12 cellular contexts compared by ENCODE assay signal in the genomic region with DNA sequence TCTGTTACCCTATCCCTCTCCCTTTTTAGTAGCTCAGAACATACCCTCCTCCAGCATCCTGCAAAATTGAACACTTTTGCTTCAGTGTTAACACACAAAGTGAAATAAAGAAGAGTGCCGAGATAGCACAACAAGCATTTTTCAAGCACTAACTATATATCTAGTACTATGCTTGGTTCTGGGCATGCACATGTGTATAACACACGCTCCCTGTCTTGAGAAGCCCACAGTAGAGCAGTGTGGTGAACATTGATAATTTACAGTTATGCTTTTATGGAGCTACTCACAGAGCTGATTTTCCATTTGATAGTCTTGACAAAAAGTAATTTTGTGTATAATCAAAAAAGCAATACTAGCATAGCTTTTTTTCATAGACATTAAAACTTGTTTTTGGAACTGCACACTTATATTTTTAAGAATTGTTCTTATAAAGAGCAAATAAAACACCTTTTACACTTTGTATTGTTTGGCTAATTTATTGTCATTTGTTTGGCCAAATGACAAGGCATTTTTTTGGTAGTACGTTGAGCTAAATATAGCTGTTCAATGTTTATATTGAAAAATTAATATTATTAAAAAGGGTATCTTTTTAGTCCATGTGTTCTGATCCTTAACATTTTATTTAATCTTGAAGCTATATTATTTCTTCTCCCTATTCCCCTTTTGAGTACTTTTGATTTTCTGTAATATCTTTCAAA. TPM values are rescaled to one million over a fixed set of nuclear protein-coding genes. Genes with fewer than 3 reads are reported as not detected.
DNase-seq lines count a peak whose midpoint lies in the region; ATAC-seq and TF ChIP-seq lines count a peak whose summit lies in the region.
"Had no signal": no experiment of that assay in that cellular context is flagged by ENCODE, and none has a peak within 500 bp of the region (broad histone marks: within the 10 kb centered on the region; RNA-seq: fewer than 3 reads in every experiment).

No MANE protein-coding gene starts in this region.

- H3K36me3 Mint-ChIP-seq in CD8-positive, alpha-beta memory T cell, result peaks cover 0 to 18% (median 5%) of the 10 kb centered on the region in 3 donors
- peaks cover 4% of the 10 kb centered on the region; the same call in 1 of the 2 replicates for H3K36me3 Mint-ChIP-seq in HFFc6 (ENCODE audit: low read depth)
- peaks cover 14% of the 10 kb centered on the region for H3K36me3 Mint-ChIP-seq in activated B cell treated with CpG ODN at 0.5 μM for 24 hours (ENCODE audit: low read depth)
- peaks cover 7% of the 10 kb centered on the region for H3K36me3 Mint-ChIP-seq in memory B cell

- H2AFZ ChIP-seq in GM23248, result no peak overlapping the region

- H3K9me3 ChIP-seq in CD8-positive, alpha-beta memory T cell (ENCODE audit: low read length), result no peaks in the 10 kb centered on the region
- H3K9me3 ChIP-seq in GM23248 (ENCODE audit: low read depth), result no peaks in the 10 kb centered on the region
- H3K9me3 ChIP-seq: Caco-2, Peyer's patch, thoracic aorta had no signal

- no peaks in the 10 kb centered on the region for H3K36me3 ChIP-seq in CD8-positive, alpha-beta memory T cell (ENCODE audit: insufficient read depth, low read length)
- no peaks in the 10 kb centered on the region for H3K36me3 ChIP-seq in GM23248 (ENCODE audit: low read depth)
- H3K36me3 ChIP-seq: Peyer's patch, thoracic aorta had no signal

- no peaks in the 10 kb centered on the region for H3K9me2 ChIP-seq in GM23248 (ENCODE audit: insufficient read depth)

- H3K4me1 ChIP-seq in CD8-positive, alpha-beta memory T cell (ENCODE audit: insufficient read depth, low read length), result peaks cover 38% of the 10 kb centered on the region
- no peaks in the 10 kb centered on the region for H3K4me1 ChIP-seq in GM23248 (ENCODE audit: insufficient read depth)
- H3K4me1 ChIP-seq: Caco-2 had no signal

- ATAC-seq in activated B cell treated with CpG ODN at 0.5 μM for 24 hours (ENCODE audit: low read depth), result no peak
- no peak for ATAC-seq in memory B cell (ENCODE audit: low read depth)
- ATAC-seq in HG02678 (IDR thresholded peaks at IDR 0.05; ENCODE audit: unreplicated experiment), result no peak

- no peak for DNase-seq in CD8-positive, alpha-beta memory T cell
- DNase-seq in HFFc6, result no peak
- no peak for DNase-seq in activated B cell treated with CpG ODN at 0.5 μM for 24 hours
- DNase-seq in memory B cell (ENCODE audit: low spot score in 2 of 2), result no peak
- DNase-seq in medulla oblongata (ENCODE audit: extremely low spot score), result no peak
- DNase-seq in GM23248, result no peak
- DNase-seq: Caco-2, head of caudate nucleus, NCI-H226, Peyer's patch had no signal

- peak overlapping the region in 7 of 8 donors; percentile 38 to 95 (median 80) for H3K27ac Mint-ChIP-seq in CD8-positive, alpha-beta memory T cell
- H3K27ac Mint-ChIP-seq in HFFc6, result peak overlapping the region; percentile 33; the same call in 1 of the 2 replicates
- H3K27ac Mint-ChIP-seq in activated B cell treated with CpG ODN at 0.5 μM for 24 hours, result peak overlapping the region; percentile 85
- peak overlapping the region; percentile 87 for H3K27ac Mint-ChIP-seq in memory B cell

- H3K4me3 ChIP-seq in CD8-positive, alpha-beta memory T cell (ENCODE audit: low read length), result no peak overlapping the region
- H3K4me3 ChIP-seq in GM23248, result no peak overlapping the region
- H3K4me3 ChIP-seq: Peyer's patch, thoracic aorta had no signal

- no peak overlapping the region for H3K27ac ChIP-seq in CD8-positive, alpha-beta memory T cell (ENCODE audit: low read depth, low read length)
- H3K27ac ChIP-seq in GM23248, result no peak overlapping the region
- H3K27ac ChIP-seq: thoracic aorta had no signal

- peak overlapping the region in 5 of 7 donors; percentile 43 to 57 (median 51) for H3K4me3 Mint-ChIP-seq in CD8-positive, alpha-beta memory T cell
- H3K4me3 Mint-ChIP-seq in HFFc6, result no peak overlapping the region
- H3K4me3 Mint-ChIP-seq in activated B cell treated with CpG ODN at 0.5 μM for 24 hours, result peak overlapping the region; percentile 69
- H3K4me3 Mint-ChIP-seq in memory B cell, result peak overlapping the region; percentile 74

- no peaks in the 10 kb centered on the region for H3F3A ChIP-seq in GM23248 (ENCODE audit: insufficient read depth)

- intact Hi-C loops in activated B cell treated with CpG ODN at 0.5 μM for 24 hours (cut with micrococcal nuclease), result loop anchor here (2.0 kb wide), 3 partner anchors 14 to 38 kb away; no protein-coding TSS in a partner anchor

- WGBS in GM23248 (ENCODE audit: low coverage in 1 of 2, low lambda C conversion rate in 2 of 2, missing lambda C conversion rate in 2 of 2), 2 experiments, result 84 to 89% methylated on average over 3 of the region's 3 CpGs

- H3K9ac ChIP-seq in GM23248, result no peak overlapping the region

- in situ Hi-C loops in GM23248 (cut with MboI), result no loop called here

- H3K79me2 ChIP-seq in GM23248 (ENCODE audit: insufficient read depth), result peaks cover 76% of the 10 kb centered on the region

- no peaks in the 10 kb centered on the region; the same call in 1 of the 2 replicates for H4K20me1 ChIP-seq in GM23248 (ENCODE audit: insufficient read depth)

- CTCF ChIA-PET in CD8-positive, alpha-beta memory T cell (lab: Charles Lee), result no interaction called here
- CTCF ChIA-PET in activated B cell treated with CpG ODN at 0.5 μM for 24 hours (lab: Charles Lee), result interaction anchor here (0.7 kb wide), 1 partner anchor 967 kb away, joined by 3 read pairs; no protein-coding TSS in a partner anchor

- H3K4me1 Mint-ChIP-seq in CD8-positive, alpha-beta memory T cell, result peaks cover 46 to 69% (median 62%) of the 10 kb centered on the region in 3 donors
- H3K4me1 Mint-ChIP-seq in HFFc6 (ENCODE audit: low read depth) (peaks cover 5% of the 10 kb centered on the region), activated B cell treated with CpG ODN at 0.5 μM for 24 hours (peaks cover 62% of the 10 kb centered on the region), memory B cell (peaks cover 36% of the 10 kb centered on the region)

- no peaks in the 10 kb centered on the region for H3K9me3 Mint-ChIP-seq in CD8-positive, alpha-beta memory T cell
- H3K9me3 Mint-ChIP-seq in HFFc6, result no peaks in the 10 kb centered on the region
- no peaks in the 10 kb centered on the region for H3K9me3 Mint-ChIP-seq in activated B cell treated with CpG ODN at 0.5 μM for 24 hours
- no peaks in the 10 kb centered on the region for H3K9me3 Mint-ChIP-seq in memory B cell

- POLR2A ChIA-PET in CD8-positive, alpha-beta memory T cell (lab: Charles Lee), result no interaction called here
- POLR2A ChIA-PET in activated B cell treated with CpG ODN at 0.5 μM for 24 hours (lab: Charles Lee), result interaction anchor here (2.0 kb wide), 1 partner anchor 40 kb away, joined by 11 read pairs; a partner anchor contains a TSS

- no peak for TF ChIP-seq CTCF in HFFc6 (IDR thresholded peaks at IDR 0.05)
- no peak for TF ChIP-seq CTCF in activated B cell treated with CpG ODN at 0.5 μM for 24 hours (IDR thresholded peaks at IDR 0.05)

- no peaks in the 10 kb centered on the region for H3K27me3 Mint-ChIP-seq in CD8-positive, alpha-beta memory T cell
- H3K27me3 Mint-ChIP-seq in HFFc6 (ENCODE audit: insufficient read depth), result no peaks in the 10 kb centered on the region
- H3K27me3 Mint-ChIP-seq in activated B cell treated with CpG ODN at 0.5 μM for 24 hours, result no peaks in the 10 kb centered on the region
- no peaks in the 10 kb centered on the region for H3K27me3 Mint-ChIP-seq in memory B cell

- no peaks in the 10 kb centered on the region for H3K27me3 ChIP-seq in CD8-positive, alpha-beta memory T cell (ENCODE audit: insufficient read depth, low read length, poor library complexity, severe bottlenecking)
- no peaks in the 10 kb centered on the region for H3K27me3 ChIP-seq in GM23248 (replicated peaks; ENCODE audit: insufficient read depth)
- H3K27me3 ChIP-seq: Peyer's patch had no signal

- no peak overlapping the region for H3K4me2 ChIP-seq in GM23248 (ENCODE audit: unreplicated experiment)

RNA-seq across cellular contexts. Expression of a gene that starts 39.7 kb away (rescaled TPM):
- 10 to 100 TPM; 26.4 to 26.8 TPM for total RNA-seq in CD8-positive, alpha-beta memory T cell
- 28.0 TPM for polyA plus RNA-seq in CD8-positive, alpha-beta memory T cell
- total RNA-seq in HFFc6 (2021; fragmentation: NEBNext Ultra II Directional; extraction: Animal tissue kit (Norgen Biotek cat#: 25700)), result 10 to 100 TPM; 16.7 to 21.5 (median 17.8) TPM
- 38.2 and 45.5 TPM in 2 replicates for total RNA-seq in activated B cell treated with CpG ODN at 0.5 μM for 24 hours
- 17.9 and 36.3 TPM in 2 replicates for total RNA-seq in GM23248 (2014; rRNA removed; shearing (Covaris generic))
- polyA plus RNA-seq in GM23248 (2016; fragmentation: Nextera tagmentation; extraction: Ambion mirVana), result 8.4 and 8.6 TPM in 2 replicates

Comparison
In these comparisons a context has a peak if more than half of its experiments do, and no peak if none do; other contexts are left out.
1. H3K27ac Mint-ChIP-seq: peak in every context shown above with its lines; median percentile 87 in memory B cell; 85 in activated B cell treated with CpG ODN at 0.5 μM for 24 hours; 80 in CD8-positive, alpha-beta memory T cell; 33 in HFFc6.